In the genomic region with DNA sequence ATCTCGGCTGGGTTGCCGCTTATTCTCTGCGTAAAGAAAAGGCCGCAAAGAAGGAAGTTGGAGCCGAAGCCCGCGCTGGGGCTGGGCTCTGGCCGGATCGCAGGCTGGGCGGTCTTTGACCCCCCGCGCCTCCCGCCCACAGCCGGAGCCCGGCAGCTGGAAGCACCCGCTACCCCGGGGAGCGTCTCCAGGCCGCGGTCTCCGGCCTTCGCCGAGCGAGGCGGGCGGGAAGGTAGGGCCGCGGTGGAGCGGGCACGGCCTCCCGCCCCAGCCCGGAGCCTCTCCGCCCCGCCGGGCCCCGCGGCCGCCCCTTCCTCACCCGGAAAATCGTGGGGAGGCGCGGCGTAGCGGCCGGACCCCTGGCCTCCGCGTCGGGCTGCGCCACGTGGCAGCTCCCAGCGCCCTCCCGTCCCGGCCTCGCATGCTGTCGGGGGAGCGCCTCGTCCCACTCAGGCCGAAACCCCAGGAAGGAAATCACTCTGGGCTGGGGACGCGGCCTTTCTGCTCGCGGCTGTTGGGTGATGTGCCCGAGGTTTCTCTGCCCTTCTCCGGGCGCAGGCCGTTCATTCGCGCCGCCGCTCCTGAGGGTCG, we compare ENCODE assay signal across 1 cellular context.
A peak's percentile ranks its signal among the peaks of the same experiment; 100 is the strongest.
TF ChIP-seq lines count a peak whose summit lies in the region.

No MANE protein-coding gene starts in this region.

TF ChIP-seq in HepG2, 621 proteins besides CTCF, POLR2A, EP300 and RAD21 (continued from another document and continues in another):
- TF ChIP-seq, protein P1, sequence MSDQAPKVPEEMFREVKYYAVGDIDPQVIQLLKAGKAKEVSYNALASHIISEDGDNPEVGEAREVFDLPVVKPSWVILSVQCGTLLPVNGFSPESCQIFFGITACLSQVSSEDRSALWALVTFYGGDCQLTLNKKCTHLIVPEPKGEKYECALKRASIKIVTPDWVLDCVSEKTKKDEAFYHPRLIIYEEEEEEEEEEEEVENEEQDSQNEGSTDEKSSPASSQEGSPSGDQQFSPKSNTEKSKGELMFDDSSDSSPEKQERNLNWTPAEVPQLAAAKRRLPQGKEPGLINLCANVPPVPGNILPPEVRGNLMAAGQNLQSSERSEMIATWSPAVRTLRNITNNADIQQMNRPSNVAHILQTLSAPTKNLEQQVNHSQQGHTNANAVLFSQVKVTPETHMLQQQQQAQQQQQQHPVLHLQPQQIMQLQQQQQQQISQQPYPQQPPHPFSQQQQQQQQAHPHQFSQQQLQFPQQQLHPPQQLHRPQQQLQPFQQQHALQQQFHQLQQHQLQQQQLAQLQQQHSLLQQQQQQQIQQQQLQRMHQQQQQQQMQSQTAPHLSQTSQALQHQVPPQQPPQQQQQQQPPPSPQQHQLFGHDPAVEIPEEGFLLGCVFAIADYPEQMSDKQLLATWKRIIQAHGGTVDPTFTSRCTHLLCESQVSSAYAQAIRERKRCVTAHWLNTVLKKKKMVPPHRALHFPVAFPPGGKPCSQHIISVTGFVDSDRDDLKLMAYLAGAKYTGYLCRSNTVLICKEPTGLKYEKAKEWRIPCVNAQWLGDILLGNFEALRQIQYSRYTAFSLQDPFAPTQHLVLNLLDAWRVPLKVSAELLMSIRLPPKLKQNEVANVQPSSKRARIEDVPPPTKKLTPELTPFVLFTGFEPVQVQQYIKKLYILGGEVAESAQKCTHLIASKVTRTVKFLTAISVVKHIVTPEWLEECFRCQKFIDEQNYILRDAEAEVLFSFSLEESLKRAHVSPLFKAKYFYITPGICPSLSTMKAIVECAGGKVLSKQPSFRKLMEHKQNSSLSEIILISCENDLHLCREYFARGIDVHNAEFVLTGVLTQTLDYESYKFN (CRISPR knock-in tag; conservative IDR thresholded peaks at IDR 0.05), result no peak
- TF ChIP-seq PRPF4 (IDR thresholded peaks at IDR 0.05; ENCODE audit: low read depth, low read length, poor library complexity, severe bottlenecking) (no peak), ZNF672 (CRISPR knock-in tag; IDR thresholded peaks at IDR 0.05) (no peak), KMT2B (CRISPR knock-in tag; IDR thresholded peaks at IDR 0.05) (no peak), ZNF670 (CRISPR knock-in tag; IDR thresholded peaks at IDR 0.05; ENCODE audit: borderline replicate concordance) (no peak), HOXA7 (CRISPR knock-in tag; IDR thresholded peaks at IDR 0.05) (no peak), NFRKB (IDR thresholded peaks at IDR 0.05) (no peak), ZNF24 (IDR thresholded peaks at IDR 0.05) (no peak), ZNF780A (CRISPR knock-in tag; IDR thresholded peaks at IDR 0.05) (no peak), TMF1 (CRISPR knock-in tag; IDR thresholded peaks at IDR 0.05; ENCODE audit: low read depth) (no peak), ARNT2 (CRISPR knock-in tag; IDR thresholded peaks at IDR 0.05; ENCODE audit: low read depth) (no peak; the same call in 1 of the 2 replicates), KDM5A (IDR thresholded peaks at IDR 0.05; ENCODE audit: borderline replicate concordance, low read length) (no peak), ZNF382 (CRISPR knock-in tag; IDR thresholded peaks at IDR 0.05; ENCODE audit: borderline replicate concordance) (no peak), HMG20A (CRISPR knock-in tag; IDR thresholded peaks at IDR 0.05; ENCODE audit: borderline replicate concordance) (no peak), CBX5 (CRISPR knock-in tag; IDR thresholded peaks at IDR 0.05; ENCODE audit: borderline replicate concordance) (no peak), HES4 (CRISPR knock-in tag; IDR thresholded peaks at IDR 0.05; ENCODE audit: borderline replicate concordance) (peak; percentile 67; the same call in 1 of the 2 replicates), ZNF335 (CRISPR knock-in tag; IDR thresholded peaks at IDR 0.05) (no peak), NR3C1 (CRISPR knock-in tag; IDR thresholded peaks at IDR 0.05) (no peak), ZNF878 (CRISPR knock-in tag; IDR thresholded peaks at IDR 0.05) (no peak), TBL1XR1 (IDR thresholded peaks at IDR 0.05; ENCODE audit: borderline replicate concordance, low read length, partially characterized antibody) (no peak), SNAPC2 (CRISPR knock-in tag; IDR thresholded peaks at IDR 0.05) (no peak), ZBTB21 (CRISPR knock-in tag; IDR thresholded peaks at IDR 0.05) (no peak)
- TF ChIP-seq, protein P2, sequence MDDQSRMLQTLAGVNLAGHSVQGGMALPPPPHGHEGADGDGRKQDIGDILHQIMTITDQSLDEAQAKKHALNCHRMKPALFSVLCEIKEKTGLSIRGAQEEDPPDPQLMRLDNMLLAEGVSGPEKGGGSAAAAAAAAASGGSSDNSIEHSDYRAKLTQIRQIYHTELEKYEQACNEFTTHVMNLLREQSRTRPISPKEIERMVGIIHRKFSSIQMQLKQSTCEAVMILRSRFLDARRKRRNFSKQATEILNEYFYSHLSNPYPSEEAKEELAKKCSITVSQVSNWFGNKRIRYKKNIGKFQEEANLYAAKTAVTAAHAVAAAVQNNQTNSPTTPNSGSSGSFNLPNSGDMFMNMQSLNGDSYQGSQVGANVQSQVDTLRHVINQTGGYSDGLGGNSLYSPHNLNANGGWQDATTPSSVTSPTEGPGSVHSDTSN (CRISPR knock-in tag; IDR thresholded peaks at IDR 0.05; ENCODE audit: borderline replicate concordance), result no peak
- TF ChIP-seq, protein P3, sequence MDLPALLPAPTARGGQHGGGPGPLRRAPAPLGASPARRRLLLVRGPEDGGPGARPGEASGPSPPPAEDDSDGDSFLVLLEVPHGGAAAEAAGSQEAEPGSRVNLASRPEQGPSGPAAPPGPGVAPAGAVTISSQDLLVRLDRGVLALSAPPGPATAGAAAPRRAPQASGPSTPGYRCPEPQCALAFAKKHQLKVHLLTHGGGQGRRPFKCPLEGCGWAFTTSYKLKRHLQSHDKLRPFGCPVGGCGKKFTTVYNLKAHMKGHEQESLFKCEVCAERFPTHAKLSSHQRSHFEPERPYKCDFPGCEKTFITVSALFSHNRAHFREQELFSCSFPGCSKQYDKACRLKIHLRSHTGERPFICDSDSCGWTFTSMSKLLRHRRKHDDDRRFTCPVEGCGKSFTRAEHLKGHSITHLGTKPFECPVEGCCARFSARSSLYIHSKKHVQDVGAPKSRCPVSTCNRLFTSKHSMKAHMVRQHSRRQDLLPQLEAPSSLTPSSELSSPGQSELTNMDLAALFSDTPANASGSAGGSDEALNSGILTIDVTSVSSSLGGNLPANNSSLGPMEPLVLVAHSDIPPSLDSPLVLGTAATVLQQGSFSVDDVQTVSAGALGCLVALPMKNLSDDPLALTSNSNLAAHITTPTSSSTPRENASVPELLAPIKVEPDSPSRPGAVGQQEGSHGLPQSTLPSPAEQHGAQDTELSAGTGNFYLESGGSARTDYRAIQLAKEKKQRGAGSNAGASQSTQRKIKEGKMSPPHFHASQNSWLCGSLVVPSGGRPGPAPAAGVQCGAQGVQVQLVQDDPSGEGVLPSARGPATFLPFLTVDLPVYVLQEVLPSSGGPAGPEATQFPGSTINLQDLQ (CRISPR knock-in tag; IDR thresholded peaks at IDR 0.05), result no peak
- TF ChIP-seq, protein P4, sequence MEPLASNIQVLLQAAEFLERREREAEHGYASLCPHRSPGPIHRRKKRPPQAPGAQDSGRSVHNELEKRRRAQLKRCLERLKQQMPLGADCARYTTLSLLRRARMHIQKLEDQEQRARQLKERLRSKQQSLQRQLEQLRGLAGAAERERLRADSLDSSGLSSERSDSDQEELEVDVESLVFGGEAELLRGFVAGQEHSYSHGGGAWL (CRISPR knock-in tag; IDR thresholded peaks at IDR 0.05), result 0 out of 2 replicates have a peak, but pooled peaks have one; percentile 61
- TF ChIP-seq, protein P5, sequence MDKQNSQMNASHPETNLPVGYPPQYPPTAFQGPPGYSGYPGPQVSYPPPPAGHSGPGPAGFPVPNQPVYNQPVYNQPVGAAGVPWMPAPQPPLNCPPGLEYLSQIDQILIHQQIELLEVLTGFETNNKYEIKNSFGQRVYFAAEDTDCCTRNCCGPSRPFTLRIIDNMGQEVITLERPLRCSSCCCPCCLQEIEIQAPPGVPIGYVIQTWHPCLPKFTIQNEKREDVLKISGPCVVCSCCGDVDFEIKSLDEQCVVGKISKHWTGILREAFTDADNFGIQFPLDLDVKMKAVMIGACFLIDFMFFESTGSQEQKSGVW (CRISPR knock-in tag; IDR thresholded peaks at IDR 0.05; ENCODE audit: borderline replicate concordance), result no peak
- TF ChIP-seq, protein P6, sequence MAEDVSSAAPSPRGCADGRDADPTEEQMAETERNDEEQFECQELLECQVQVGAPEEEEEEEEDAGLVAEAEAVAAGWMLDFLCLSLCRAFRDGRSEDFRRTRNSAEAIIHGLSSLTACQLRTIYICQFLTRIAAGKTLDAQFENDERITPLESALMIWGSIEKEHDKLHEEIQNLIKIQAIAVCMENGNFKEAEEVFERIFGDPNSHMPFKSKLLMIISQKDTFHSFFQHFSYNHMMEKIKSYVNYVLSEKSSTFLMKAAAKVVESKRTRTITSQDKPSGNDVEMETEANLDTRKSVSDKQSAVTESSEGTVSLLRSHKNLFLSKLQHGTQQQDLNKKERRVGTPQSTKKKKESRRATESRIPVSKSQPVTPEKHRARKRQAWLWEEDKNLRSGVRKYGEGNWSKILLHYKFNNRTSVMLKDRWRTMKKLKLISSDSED (CRISPR knock-in tag; IDR thresholded peaks at IDR 0.05), result no peak
- TF ChIP-seq, protein P7, sequence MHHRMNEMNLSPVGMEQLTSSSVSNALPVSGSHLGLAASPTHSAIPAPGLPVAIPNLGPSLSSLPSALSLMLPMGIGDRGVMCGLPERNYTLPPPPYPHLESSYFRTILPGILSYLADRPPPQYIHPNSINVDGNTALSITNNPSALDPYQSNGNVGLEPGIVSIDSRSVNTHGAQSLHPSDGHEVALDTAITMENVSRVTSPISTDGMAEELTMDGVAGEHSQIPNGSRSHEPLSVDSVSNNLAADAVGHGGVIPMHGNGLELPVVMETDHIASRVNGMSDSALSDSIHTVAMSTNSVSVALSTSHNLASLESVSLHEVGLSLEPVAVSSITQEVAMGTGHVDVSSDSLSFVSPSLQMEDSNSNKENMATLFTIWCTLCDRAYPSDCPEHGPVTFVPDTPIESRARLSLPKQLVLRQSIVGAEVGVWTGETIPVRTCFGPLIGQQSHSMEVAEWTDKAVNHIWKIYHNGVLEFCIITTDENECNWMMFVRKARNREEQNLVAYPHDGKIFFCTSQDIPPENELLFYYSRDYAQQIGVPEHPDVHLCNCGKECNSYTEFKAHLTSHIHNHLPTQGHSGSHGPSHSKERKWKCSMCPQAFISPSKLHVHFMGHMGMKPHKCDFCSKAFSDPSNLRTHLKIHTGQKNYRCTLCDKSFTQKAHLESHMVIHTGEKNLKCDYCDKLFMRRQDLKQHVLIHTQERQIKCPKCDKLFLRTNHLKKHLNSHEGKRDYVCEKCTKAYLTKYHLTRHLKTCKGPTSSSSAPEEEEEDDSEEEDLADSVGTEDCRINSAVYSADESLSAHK (CRISPR knock-in tag; IDR thresholded peaks at IDR 0.05; ENCODE audit: borderline replicate concordance), result no peak
- TF ChIP-seq, protein P8, sequence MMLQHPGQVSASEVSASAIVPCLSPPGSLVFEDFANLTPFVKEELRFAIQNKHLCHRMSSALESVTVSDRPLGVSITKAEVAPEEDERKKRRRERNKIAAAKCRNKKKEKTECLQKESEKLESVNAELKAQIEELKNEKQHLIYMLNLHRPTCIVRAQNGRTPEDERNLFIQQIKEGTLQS (CRISPR knock-in tag; IDR thresholded peaks at IDR 0.05), result no peak
- TF ChIP-seq, protein P9, sequence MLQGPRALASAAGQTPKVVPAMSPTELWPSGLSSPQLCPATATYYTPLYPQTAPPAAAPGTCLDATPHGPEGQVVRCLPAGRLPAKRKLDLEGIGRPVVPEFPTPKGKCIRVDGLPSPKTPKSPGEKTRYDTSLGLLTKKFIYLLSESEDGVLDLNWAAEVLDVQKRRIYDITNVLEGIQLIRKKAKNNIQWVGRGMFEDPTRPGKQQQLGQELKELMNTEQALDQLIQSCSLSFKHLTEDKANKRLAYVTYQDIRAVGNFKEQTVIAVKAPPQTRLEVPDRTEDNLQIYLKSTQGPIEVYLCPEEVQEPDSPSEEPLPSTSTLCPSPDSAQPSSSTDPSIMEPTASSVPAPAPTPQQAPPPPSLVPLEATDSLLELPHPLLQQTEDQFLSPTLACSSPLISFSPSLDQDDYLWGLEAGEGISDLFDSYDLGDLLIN (CRISPR knock-in tag; IDR thresholded peaks at IDR 0.05; ENCODE audit: borderline replicate concordance), result no peak
- TF ChIP-seq, protein P10, sequence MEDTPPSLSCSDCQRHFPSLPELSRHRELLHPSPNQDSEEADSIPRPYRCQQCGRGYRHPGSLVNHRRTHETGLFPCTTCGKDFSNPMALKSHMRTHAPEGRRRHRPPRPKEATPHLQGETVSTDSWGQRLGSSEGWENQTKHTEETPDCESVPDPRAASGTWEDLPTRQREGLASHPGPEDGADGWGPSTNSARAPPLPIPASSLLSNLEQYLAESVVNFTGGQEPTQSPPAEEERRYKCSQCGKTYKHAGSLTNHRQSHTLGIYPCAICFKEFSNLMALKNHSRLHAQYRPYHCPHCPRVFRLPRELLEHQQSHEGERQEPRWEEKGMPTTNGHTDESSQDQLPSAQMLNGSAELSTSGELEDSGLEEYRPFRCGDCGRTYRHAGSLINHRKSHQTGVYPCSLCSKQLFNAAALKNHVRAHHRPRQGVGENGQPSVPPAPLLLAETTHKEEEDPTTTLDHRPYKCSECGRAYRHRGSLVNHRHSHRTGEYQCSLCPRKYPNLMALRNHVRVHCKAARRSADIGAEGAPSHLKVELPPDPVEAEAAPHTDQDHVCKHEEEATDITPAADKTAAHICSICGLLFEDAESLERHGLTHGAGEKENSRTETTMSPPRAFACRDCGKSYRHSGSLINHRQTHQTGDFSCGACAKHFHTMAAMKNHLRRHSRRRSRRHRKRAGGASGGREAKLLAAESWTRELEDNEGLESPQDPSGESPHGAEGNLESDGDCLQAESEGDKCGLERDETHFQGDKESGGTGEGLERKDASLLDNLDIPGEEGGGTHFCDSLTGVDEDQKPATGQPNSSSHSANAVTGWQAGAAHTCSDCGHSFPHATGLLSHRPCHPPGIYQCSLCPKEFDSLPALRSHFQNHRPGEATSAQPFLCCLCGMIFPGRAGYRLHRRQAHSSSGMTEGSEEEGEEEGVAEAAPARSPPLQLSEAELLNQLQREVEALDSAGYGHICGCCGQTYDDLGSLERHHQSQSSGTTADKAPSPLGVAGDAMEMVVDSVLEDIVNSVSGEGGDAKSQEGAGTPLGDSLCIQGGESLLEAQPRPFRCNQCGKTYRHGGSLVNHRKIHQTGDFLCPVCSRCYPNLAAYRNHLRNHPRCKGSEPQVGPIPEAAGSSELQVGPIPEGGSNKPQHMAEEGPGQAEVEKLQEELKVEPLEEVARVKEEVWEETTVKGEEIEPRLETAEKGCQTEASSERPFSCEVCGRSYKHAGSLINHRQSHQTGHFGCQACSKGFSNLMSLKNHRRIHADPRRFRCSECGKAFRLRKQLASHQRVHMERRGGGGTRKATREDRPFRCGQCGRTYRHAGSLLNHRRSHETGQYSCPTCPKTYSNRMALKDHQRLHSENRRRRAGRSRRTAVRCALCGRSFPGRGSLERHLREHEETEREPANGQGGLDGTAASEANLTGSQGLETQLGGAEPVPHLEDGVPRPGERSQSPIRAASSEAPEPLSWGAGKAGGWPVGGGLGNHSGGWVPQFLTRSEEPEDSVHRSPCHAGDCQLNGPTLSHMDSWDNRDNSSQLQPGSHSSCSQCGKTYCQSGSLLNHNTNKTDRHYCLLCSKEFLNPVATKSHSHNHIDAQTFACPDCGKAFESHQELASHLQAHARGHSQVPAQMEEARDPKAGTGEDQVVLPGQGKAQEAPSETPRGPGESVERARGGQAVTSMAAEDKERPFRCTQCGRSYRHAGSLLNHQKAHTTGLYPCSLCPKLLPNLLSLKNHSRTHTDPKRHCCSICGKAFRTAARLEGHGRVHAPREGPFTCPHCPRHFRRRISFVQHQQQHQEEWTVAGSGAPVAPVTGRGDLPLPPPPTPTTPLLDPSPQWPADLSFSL (CRISPR knock-in tag; IDR thresholded peaks at IDR 0.05), result no peak
- TF ChIP-seq, protein P11, sequence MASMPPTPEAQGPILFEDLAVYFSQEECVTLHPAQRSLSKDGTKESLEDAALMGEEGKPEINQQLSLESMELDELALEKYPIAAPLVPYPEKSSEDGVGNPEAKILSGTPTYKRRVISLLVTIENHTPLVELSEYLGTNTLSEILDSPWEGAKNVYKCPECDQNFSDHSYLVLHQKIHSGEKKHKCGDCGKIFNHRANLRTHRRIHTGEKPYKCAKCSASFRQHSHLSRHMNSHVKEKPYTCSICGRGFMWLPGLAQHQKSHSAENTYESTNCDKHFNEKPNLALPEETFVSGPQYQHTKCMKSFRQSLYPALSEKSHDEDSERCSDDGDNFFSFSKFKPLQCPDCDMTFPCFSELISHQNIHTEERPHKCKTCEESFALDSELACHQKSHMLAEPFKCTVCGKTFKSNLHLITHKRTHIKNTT (CRISPR knock-in tag; IDR thresholded peaks at IDR 0.05), result no peak
